ENCODE assay signal across 30 cellular contexts in the genomic region with DNA sequence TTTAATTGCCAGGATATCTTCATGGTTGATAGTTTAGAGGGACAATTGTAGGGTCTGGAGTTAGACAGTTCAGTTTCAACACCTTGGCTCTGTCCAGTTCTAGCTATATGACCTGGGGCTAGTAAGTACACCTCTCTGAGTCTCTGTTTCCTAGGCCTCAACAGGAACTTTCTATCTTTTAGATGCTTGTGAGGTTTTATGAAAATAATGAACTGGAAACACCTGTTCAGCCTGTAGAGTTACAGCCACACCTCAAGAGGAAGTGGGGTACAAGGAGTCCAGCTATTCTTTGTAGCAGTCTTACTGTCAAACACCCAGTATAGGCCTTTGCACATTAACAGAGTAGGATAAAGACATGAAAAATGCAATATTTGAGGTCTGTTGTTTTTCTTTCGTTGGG.
"Had no signal": no experiment of that assay in that cellular context is flagged by ENCODE, and none has a peak within 500 bp of the region (broad histone marks: within the 10 kb centered on the region; RNA-seq: fewer than 3 reads in every experiment).

No MANE protein-coding gene starts in this region.

- H3K36me3 Mint-ChIP-seq: activated CD8-positive, alpha-beta memory T cell treated with anti-CD3 and anti-CD28 coated beads, Interleukin-2, amount 10 ng/mL, durations not matched to agents 7 days and 5 days; activated naive CD8-positive, alpha-beta T cell; naive B cell had no signal

- H3K9me3 ChIP-seq: colonic mucosa, left lung, neutrophil, ovary, upper lobe of right lung had no signal

- H3K27ac ChIP-seq: colonic mucosa, dorsolateral prefrontal cortex, left lung, neutrophil, ovary, upper lobe of right lung had no signal

- H3K27ac Mint-ChIP-seq: activated CD4-positive, alpha-beta T cell treated with anti-CD3 and anti-CD28 coated beads for 36 hours; activated CD8-positive, alpha-beta memory T cell treated with anti-CD3 and anti-CD28 coated beads, Interleukin-2, amount 10 ng/mL, durations not matched to agents 7 days and 5 days; activated CD8-positive, alpha-beta T cell treated with anti-CD3 and anti-CD28 coated beads, Interleukin-2, amount 10 ng/mL, durations not matched to agents 7 days and 5 days; activated naive CD8-positive, alpha-beta T cell; activated T-helper 2 cell treated with anti-CD3 and anti-CD28 coated beads, Interferon-gamma antibody, Interleukin-2, Interleukin-4, amounts not matched to agents 10 μg/mL and 5 μg/mL and 100 μg/mL, durations not matched to agents 14 hours and 24 hours and 36 hours; naive B cell; nephron progenitor cell; progenitor cell of endocrine pancreas; stimulated activated naive CD8-positive, alpha-beta T cell treated with anti-CD3 and anti-CD28 coated beads, Interleukin-15, Interleukin-2, amounts not matched to agents 100 ng/mL and 50 ng/mL, for 24 hours; T-helper 2 cell treated with Interferon-gamma antibody and Interleukin-4, amounts not matched to agents 5 μg/mL and 100 μg/mL, for 36 hours had no signal

- ATAC-seq: activated CD4-positive, alpha-beta T cell treated with anti-CD3 and anti-CD28 coated beads for 36 hours; activated CD8-positive, alpha-beta memory T cell treated with anti-CD3 and anti-CD28 coated beads, Interleukin-2, amount 10 ng/mL, durations not matched to agents 7 days and 5 days; activated CD8-positive, alpha-beta T cell treated with anti-CD3 and anti-CD28 coated beads, Interleukin-2, amount 10 ng/mL, durations not matched to agents 7 days and 5 days; left lung; upper lobe of right lung had no signal

- H3K4me3 Mint-ChIP-seq: activated CD4-positive, alpha-beta T cell treated with anti-CD3 and anti-CD28 coated beads for 36 hours; activated CD8-positive, alpha-beta memory T cell treated with anti-CD3 and anti-CD28 coated beads, Interleukin-2, amount 10 ng/mL, durations not matched to agents 7 days and 5 days; activated CD8-positive, alpha-beta T cell treated with anti-CD3 and anti-CD28 coated beads, Interleukin-2, amount 10 ng/mL, durations not matched to agents 7 days and 5 days; activated naive CD8-positive, alpha-beta T cell; naive B cell; nephron progenitor cell; stimulated activated naive CD8-positive, alpha-beta T cell treated with anti-CD3 and anti-CD28 coated beads, Interleukin-15, Interleukin-2, amounts not matched to agents 100 ng/mL and 50 ng/mL, for 24 hours; T-helper 2 cell treated with Interferon-gamma antibody and Interleukin-4, amounts not matched to agents 5 μg/mL and 100 μg/mL, for 36 hours had no signal

- H3K36me3 ChIP-seq: colonic mucosa, left lung, neutrophil, ovary, upper lobe of right lung had no signal

- H3K4me1 Mint-ChIP-seq: activated CD4-positive, alpha-beta T cell treated with anti-CD3 and anti-CD28 coated beads for 36 hours; activated CD8-positive, alpha-beta memory T cell treated with anti-CD3 and anti-CD28 coated beads, Interleukin-2, amount 10 ng/mL, durations not matched to agents 7 days and 5 days; naive B cell; nephron progenitor cell had no signal

- H3K27me3 Mint-ChIP-seq: activated CD4-positive, alpha-beta T cell treated with anti-CD3 and anti-CD28 coated beads for 36 hours; activated CD8-positive, alpha-beta memory T cell treated with anti-CD3 and anti-CD28 coated beads, Interleukin-2, amount 10 ng/mL, durations not matched to agents 7 days and 5 days; activated naive CD8-positive, alpha-beta T cell; naive B cell; progenitor cell of endocrine pancreas; stimulated activated naive CD8-positive, alpha-beta T cell treated with anti-CD3 and anti-CD28 coated beads, Interleukin-15, Interleukin-2, amounts not matched to agents 100 ng/mL and 50 ng/mL, for 24 hours had no signal

- H3K4me1 ChIP-seq: colonic mucosa, left lung, upper lobe of right lung had no signal

- H3K27me3 ChIP-seq: colonic mucosa, dorsolateral prefrontal cortex, left lung, neutrophil, ovary, upper lobe of right lung had no signal

- DNase-seq: activated CD4-positive, alpha-beta T cell treated with anti-CD3 and anti-CD28 coated beads for 36 hours; activated CD4-positive, CD25-positive, alpha-beta regulatory T cell; activated CD8-positive, alpha-beta memory T cell treated with anti-CD3 and anti-CD28 coated beads, Interleukin-2, amount 10 ng/mL, durations not matched to agents 7 days and 5 days; activated CD8-positive, alpha-beta T cell treated with anti-CD3 and anti-CD28 coated beads, Interleukin-2, amount 10 ng/mL, durations not matched to agents 7 days and 5 days; activated naive CD4-positive, alpha-beta T cell; activated T-cell treated with anti-CD3 and anti-CD28 coated beads, Interleukin-2, amount 50 U/mL, for 48 hours; anterior cingulate cortex; cerebellar nuclear complex; colonic mucosa; dorsolateral prefrontal cortex; effector memory CD4-positive, alpha-beta T cell; erythroblast; foreskin fibroblast; head of caudate nucleus; kidney glomerular epithelial cell; left lung; naive B cell; nephron progenitor cell; ovary; retina; stimulated activated CD4-positive, alpha-beta T cell treated with anti-CD3 and anti-CD28 coated beads, Interleukin-4, amount 100 ng/mL, for 1 hour; substantia nigra; T-helper 1 cell; upper lobe of right lung had no signal

- H3K4me3 ChIP-seq: colonic mucosa, dorsolateral prefrontal cortex, left lung, ovary, upper lobe of right lung had no signal

- H3K9me3 Mint-ChIP-seq: nephron progenitor cell had no signal
